ENCODE assay signal across 9 cellular contexts in the genomic region with DNA sequence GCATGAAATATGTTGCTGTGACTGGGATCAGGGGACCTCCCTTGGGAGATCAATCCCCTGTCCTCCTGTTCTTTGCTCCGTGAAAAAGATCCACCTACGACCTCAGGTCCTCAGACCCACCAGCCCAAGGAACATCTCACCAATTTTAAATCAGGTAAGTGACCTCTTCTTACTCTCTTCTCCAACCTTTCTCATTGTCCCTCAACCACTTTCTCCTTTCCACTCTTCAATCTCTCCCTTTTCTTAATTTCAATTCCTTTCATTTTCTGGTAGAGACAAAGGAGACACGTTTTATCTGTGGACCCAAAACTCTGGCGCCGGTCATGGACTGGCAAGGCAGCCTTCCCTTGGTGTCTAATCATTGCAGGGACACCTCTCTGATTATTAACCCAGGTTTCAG. TPM values are rescaled to one million over a fixed set of nuclear protein-coding genes. Genes with fewer than 3 reads are reported as not detected.
"Had no signal": no experiment of that assay in that cellular context is flagged by ENCODE, and none has a peak within 500 bp of the region (broad histone marks: within the 10 kb centered on the region; RNA-seq: fewer than 3 reads in every experiment).

No MANE protein-coding gene starts in this region.

RNA-seq across cellular contexts. Expression of a gene that starts 21.1 kb away (rescaled TPM):
- total RNA-seq: kidney; left colon; left lobe of liver; lung microvascular endothelial cell; mesenteric fat pad; mononuclear cell; naive thymus-derived CD4-positive, alpha-beta T cell had no signal
- polyA plus RNA-seq: immature natural killer cell; mammary epithelial cell; naive thymus-derived CD4-positive, alpha-beta T cell had no signal
